ENCODE assay signal across 19 cellular contexts in the genomic region with DNA sequence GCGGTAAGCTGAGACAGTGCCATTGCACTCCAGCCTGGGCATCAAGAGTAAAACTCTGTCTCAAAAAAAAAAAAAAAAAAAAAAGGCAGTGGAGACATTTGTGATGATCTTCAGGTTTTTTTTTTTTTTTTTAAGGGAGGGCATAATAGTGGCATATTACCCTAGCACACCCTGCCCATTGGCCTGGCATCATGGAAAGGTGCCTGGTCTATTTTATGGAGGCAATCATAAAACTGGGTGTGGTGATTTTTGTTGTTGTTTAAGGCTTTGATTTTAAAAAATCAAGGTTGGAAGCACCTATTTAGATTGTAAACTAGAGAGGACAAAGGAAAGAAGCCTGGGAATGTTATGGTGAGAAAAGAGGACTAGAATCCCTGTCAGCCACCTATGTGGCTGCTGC. TPM values are rescaled to one million over a fixed set of nuclear protein-coding genes. Genes with fewer than 3 reads are reported as not detected.
DNase-seq lines count a peak whose midpoint lies in the region; ATAC-seq and TF ChIP-seq lines count a peak whose summit lies in the region.
"Had no signal": no experiment of that assay in that cellular context is flagged by ENCODE, and none has a peak within 500 bp of the region (broad histone marks: within the 10 kb centered on the region; RNA-seq: fewer than 3 reads in every experiment).

No MANE protein-coding gene starts in this region.

- TF ChIP-seq POLR2A in ovary (IDR thresholded peaks at IDR 0.05), result no peak

- H3K9me3 Mint-ChIP-seq in activated T-helper 17 cell treated with anti-CD3 and anti-CD28 coated beads, Interleukin-2, amount 50 U/mL, for 72 hours, result no peaks in the 10 kb centered on the region
- H3K9me3 Mint-ChIP-seq in stimulated activated memory B cell treated with anti-CD40 and anti-IgM and Interleukin-4, amounts not matched to agents 10 μg/mL and 1 μg/mL and 100 μg/mL, for 72 hours, result no peaks in the 10 kb centered on the region
- H3K9me3 Mint-ChIP-seq: activated T-helper 1 cell treated with anti-CD3 and anti-CD28 coated beads, Interleukin-12 subunit alpha, Interleukin-12 subunit beta, Interleukin-2, Interleukin-4 antibody, amounts not matched to agents 30 ng/mL and 10 ng/mL and 1 ng/mL, durations not matched to agents 14 hours and 24 hours and 36 hours; stimulated activated naive B cell treated with anti-CD40 and anti-IgM and Interleukin-4, amounts not matched to agents 10 μg/mL and 1 μg/mL and 100 μg/mL, for 72 hours; T-helper 1 cell treated with Interleukin-12 subunit alpha and Interleukin-12 subunit beta and Interleukin-4 antibody, amounts not matched to agents 30 μg/mL and 1 μg/mL, for 36 hours had no signal

- H3K14ac ChIP-seq in neuronal stem cell (ENCODE audit: low read length), result no peak overlapping the region

- no peaks in the 10 kb centered on the region for H3K9me3 ChIP-seq in HUES6 (ENCODE audit: control insufficient read depth, insufficient read depth, low read depth, low read length)
- no peaks in the 10 kb centered on the region for H3K9me3 ChIP-seq in lower lobe of right lung
- no peaks in the 10 kb centered on the region for H3K9me3 ChIP-seq in ovary
- no peaks in the 10 kb centered on the region for H3K9me3 ChIP-seq in neuronal stem cell (replicated peaks in 1 of 2; ENCODE audit: control insufficient read depth in 2 of 2, insufficient read depth in 1 of 2, low read depth in 1 of 2, low read length in 2 of 2)
- H3K9me3 ChIP-seq: Caco-2, Peyer's patch, right atrium auricular region had no signal

- no peak overlapping the region for H2AK5ac ChIP-seq in neuronal stem cell (ENCODE audit: low read depth, low read length)

- no peak overlapping the region for H3K4ac ChIP-seq in neuronal stem cell (ENCODE audit: low read length)

- no peak overlapping the region for H3K18ac ChIP-seq in neuronal stem cell (ENCODE audit: low read length)

- intact Hi-C loops in lower lobe of right lung (cut with DNase I), result no loop called here
- intact Hi-C loops in ovary (cut with DNase I), result no loop called here

- H3K4me3 Mint-ChIP-seq in activated T-helper 17 cell treated with anti-CD3 and anti-CD28 coated beads, Interleukin-2, amount 50 U/mL, for 72 hours, result peak overlapping the region; percentile 12
- no peak overlapping the region for H3K4me3 Mint-ChIP-seq in stimulated activated memory B cell treated with anti-CD40 and anti-IgM and Interleukin-4, amounts not matched to agents 10 μg/mL and 1 μg/mL and 100 μg/mL, for 72 hours
- H3K4me3 Mint-ChIP-seq: T-helper 1 cell treated with Interleukin-12 subunit alpha and Interleukin-12 subunit beta and Interleukin-4 antibody, amounts not matched to agents 30 μg/mL and 1 μg/mL, for 36 hours had no signal

- peaks cover 54% of the 10 kb centered on the region for H3K4me1 ChIP-seq in HUES6 (ENCODE audit: control insufficient read depth, insufficient read depth, low read length)
- H3K4me1 ChIP-seq in lower lobe of right lung, result peaks cover 94% of the 10 kb centered on the region
- peaks cover 10% of the 10 kb centered on the region for H3K4me1 ChIP-seq in ovary (ENCODE audit: insufficient read depth)
- H3K4me1 ChIP-seq in neuronal stem cell (ENCODE audit: control insufficient read depth in 2 of 2, insufficient read depth in 1 of 2, low read depth in 1 of 2, low read length in 2 of 2), result peaks cover 0 to 1% of the 10 kb centered on the region in 2 donors

- H3K4me2 ChIP-seq in neuronal stem cell (ENCODE audit: insufficient read depth, low read length, poor library complexity, severe bottlenecking), result no peak overlapping the region

- H3K27ac Mint-ChIP-seq in activated T-helper 17 cell treated with anti-CD3 and anti-CD28 coated beads, Interleukin-2, amount 50 U/mL, for 72 hours, result peak overlapping the region; percentile 73
- peak overlapping the region; percentile 31 for H3K27ac Mint-ChIP-seq in stimulated activated memory B cell treated with anti-CD40 and anti-IgM and Interleukin-4, amounts not matched to agents 10 μg/mL and 1 μg/mL and 100 μg/mL, for 72 hours
- H3K27ac Mint-ChIP-seq: activated T-helper 1 cell treated with anti-CD3 and anti-CD28 coated beads, Interleukin-12 subunit alpha, Interleukin-12 subunit beta, Interleukin-2, Interleukin-4 antibody, amounts not matched to agents 30 ng/mL and 10 ng/mL and 1 ng/mL, durations not matched to agents 14 hours and 24 hours and 36 hours; T-helper 1 cell treated with Interleukin-12 subunit alpha and Interleukin-12 subunit beta and Interleukin-4 antibody, amounts not matched to agents 30 μg/mL and 1 μg/mL, for 36 hours had no signal

- H3K36me3 ChIP-seq in HUES6 (ENCODE audit: control insufficient read depth, insufficient read depth, low read length) (peaks cover 12% of the 10 kb centered on the region), lower lobe of right lung (peaks cover 42% of the 10 kb centered on the region), ovary (no peaks in the 10 kb centered on the region), neuronal stem cell (replicated peaks in 1 of 2; ENCODE audit: control insufficient read depth in 2 of 2, insufficient read depth in 2 of 2, low read length in 2 of 2) (peaks cover 0 to 36% of the 10 kb centered on the region in 2 donors)

- H2BK15ac ChIP-seq in neuronal stem cell (ENCODE audit: low read length), result no peak overlapping the region

- H3K27me3 ChIP-seq in HUES6 (ENCODE audit: control insufficient read depth, insufficient read depth, low read length) (no peaks in the 10 kb centered on the region), lower lobe of right lung (ENCODE audit: low read depth) (no peaks in the 10 kb centered on the region), ovary (no peaks in the 10 kb centered on the region), neuronal stem cell (ENCODE audit: control insufficient read depth in 3 of 3, insufficient read depth in 3 of 3, low read depth in 1 of 3, low read length in 3 of 3) (no peaks in the 10 kb centered on the region)
- H3K27me3 ChIP-seq: Peyer's patch, right atrium auricular region had no signal

- H3K4me1 Mint-ChIP-seq in activated T-helper 17 cell treated with anti-CD3 and anti-CD28 coated beads, Interleukin-2, amount 50 U/mL, for 72 hours, result peaks cover 50% of the 10 kb centered on the region
- peaks cover 78% of the 10 kb centered on the region for H3K4me1 Mint-ChIP-seq in stimulated activated memory B cell treated with anti-CD40 and anti-IgM and Interleukin-4, amounts not matched to agents 10 μg/mL and 1 μg/mL and 100 μg/mL, for 72 hours

- TF ChIP-seq CTCF in lower lobe of right lung (IDR thresholded peaks at IDR 0.05) (no peak), ovary (IDR thresholded peaks at IDR 0.05) (no peak)

- no peak for TF ChIP-seq EP300 in ovary (IDR thresholded peaks at IDR 0.05)

- H3K27ac ChIP-seq in HUES6 (ENCODE audit: low read depth, low read length), result peak overlapping the region; percentile 40; the same call in 1 of the 2 replicates
- H3K27ac ChIP-seq in lower lobe of right lung, result peak overlapping the region; percentile 4
- no peak overlapping the region for H3K27ac ChIP-seq in ovary
- no peak overlapping the region for H3K27ac ChIP-seq in neuronal stem cell (replicated peaks; ENCODE audit: low read length)

- DNase-seq in lower lobe of right lung (no peak), COLO668 (lab: John Stamatoyannopoulos, UW; ENCODE audit: unreplicated experiment) (no peak), ovary (no peak), neuronal stem cell (ENCODE audit: low spot score) (no peak), NOMO-1 treated with dmso at 0.1 percent for 144 hours (lab: John Stamatoyannopoulos, UW; ENCODE audit: unreplicated experiment) (no peak)
- DNase-seq: activated CD4-positive, alpha-beta T cell treated with anti-CD3 and anti-CD28 coated beads for 48 hours; Caco-2; effector CD4-positive, alpha-beta T cell; GDM1; NCI-H526 treated with DMSO at 0.1 percent for 48 hours; Peyer's patch; stimulated activated CD4-positive, alpha-beta T cell treated with anti-CD3 and anti-CD28 coated beads, Interleukin-4, amount 100 ng/mL, for 4 hours; stimulated activated naive B cell treated with anti-CD40 and anti-IgM and Interleukin-4, amounts not matched to agents 10 μg/mL and 1 μg/mL and 100 μg/mL, for 72 hours had no signal

- H4K8ac ChIP-seq in neuronal stem cell (ENCODE audit: low read depth, low read length), result no peak overlapping the region

- H2BK12ac ChIP-seq in neuronal stem cell (ENCODE audit: low read length), result no peak overlapping the region

- no peak overlapping the region for H2BK5ac ChIP-seq in neuronal stem cell (ENCODE audit: low read length)

- no peak overlapping the region for H2AFZ ChIP-seq in neuronal stem cell (ENCODE audit: low read length)

- peaks cover 72% of the 10 kb centered on the region for H3K36me3 Mint-ChIP-seq in activated T-helper 17 cell treated with anti-CD3 and anti-CD28 coated beads, Interleukin-2, amount 50 U/mL, for 72 hours (ENCODE audit: low read depth)
- peaks cover 58% of the 10 kb centered on the region for H3K36me3 Mint-ChIP-seq in stimulated activated memory B cell treated with anti-CD40 and anti-IgM and Interleukin-4, amounts not matched to agents 10 μg/mL and 1 μg/mL and 100 μg/mL, for 72 hours

- H3K79me1 ChIP-seq in neuronal stem cell (ENCODE audit: low read depth, low read length), result peaks cover 2% of the 10 kb centered on the region

- H3K27me3 Mint-ChIP-seq in activated T-helper 17 cell treated with anti-CD3 and anti-CD28 coated beads, Interleukin-2, amount 50 U/mL, for 72 hours, result no peaks in the 10 kb centered on the region
- H3K27me3 Mint-ChIP-seq in stimulated activated memory B cell treated with anti-CD40 and anti-IgM and Interleukin-4, amounts not matched to agents 10 μg/mL and 1 μg/mL and 100 μg/mL, for 72 hours, result no peaks in the 10 kb centered on the region
- H3K27me3 Mint-ChIP-seq: stimulated activated naive B cell treated with anti-CD40 and anti-IgM and Interleukin-4, amounts not matched to agents 10 μg/mL and 1 μg/mL and 100 μg/mL, for 72 hours had no signal

- no peak overlapping the region for H3K9ac ChIP-seq in HUES6 (ENCODE audit: low read length)
- no peak overlapping the region for H3K9ac ChIP-seq in neuronal stem cell (ENCODE audit: low read depth, low read length, poor library complexity)

- H2BK120ac ChIP-seq in neuronal stem cell (ENCODE audit: low read depth, low read length), result no peak overlapping the region

- no peak overlapping the region for H3K23ac ChIP-seq in neuronal stem cell (ENCODE audit: low read depth, low read length, poor library complexity)

- H3K4me3 ChIP-seq in HUES6 (ENCODE audit: low read depth, low read length) (no peak overlapping the region), lower lobe of right lung (no peak overlapping the region), ovary (no peak overlapping the region), neuronal stem cell (ENCODE audit: low read length in 2 of 2) (no peak overlapping the region)
- H3K4me3 ChIP-seq: Peyer's patch, right atrium auricular region had no signal

- ATAC-seq in activated T-helper 17 cell treated with anti-CD3 and anti-CD28 coated beads, Interleukin-2, amount 50 U/mL, for 72 hours (replicated peaks), result no peak
- no peak for ATAC-seq in lower lobe of right lung
- ATAC-seq in stimulated activated memory B cell treated with anti-CD40 and anti-IgM and Interleukin-4, amounts not matched to agents 10 μg/mL and 1 μg/mL and 100 μg/mL, for 72 hours, result no peak
- ATAC-seq: stimulated activated naive B cell treated with anti-CD40 and anti-IgM and Interleukin-4, amounts not matched to agents 10 μg/mL and 1 μg/mL and 100 μg/mL, for 72 hours had no signal

- no peak overlapping the region for H4K91ac ChIP-seq in neuronal stem cell (ENCODE audit: low read depth, low read length, poor library complexity)

- WGBS in ovary, 3 donors, result 90 to 100% (median 100%) methylated on average over 1 of the region's 1 CpG
- WGBS in neuronal stem cell (ENCODE audit: extremely low coverage in 2 of 2, insufficient read length in 2 of 2, insufficient replicate concordance in 1 of 2), 2 donors, result no CpG with 5 or more reads among the region's 1 CpG

RNA-seq across cellular contexts. Expression of a gene that starts 6.0 kb away (rescaled TPM):
- total RNA-seq in activated T-helper 17 cell treated with anti-CD3 and anti-CD28 coated beads, Interleukin-2, amount 50 U/mL, for 72 hours, result 100 to 1,000 TPM; 224 TPM
- total RNA-seq in lower lobe of right lung (265 TPM), ovary (100 to 1,000 TPM in 4 of 7 donors, 10 to 100 TPM in 3; 96.7 to 172 (median 108) TPM)
- 100 to 1,000 TPM in 1 of 2 donors, 10 to 100 TPM in 1; 68.1 to 173 TPM for polyA plus RNA-seq in ovary
- polyA plus RNA-seq in neuronal stem cell (2013, experiment 1 of 2), result 27.0 TPM
- polyA plus RNA-seq in neuronal stem cell (2013, experiment 2 of 2), result 26.1 TPM

RNA-seq across cellular contexts. Expression of a gene that starts 42.0 kb away (rescaled TPM):
- under 1 TPM; 0.69 to 0.82 TPM for total RNA-seq in activated T-helper 17 cell treated with anti-CD3 and anti-CD28 coated beads, Interleukin-2, amount 50 U/mL, for 72 hours
- 5.5 TPM for total RNA-seq in lower lobe of right lung
- 1 to 10 TPM in 6 of 7 donors, under 1 TPM in 1; 0.83 to 4.3 (median 2.4) TPM for total RNA-seq in ovary
- 1 to 10 TPM; 1.0 to 4.1 TPM for polyA plus RNA-seq in ovary
- 2.5 TPM for polyA plus RNA-seq in neuronal stem cell (2013, experiment 1 of 2)
- polyA plus RNA-seq in neuronal stem cell (2013, experiment 2 of 2), result 2.8 TPM

Comparison
In these comparisons a context has a peak if more than half of its experiments do, and no peak if none do; other contexts are left out.
1. H3K27ac ChIP-seq: peak in HUES6 (single experiment) and lower lobe of right lung (single experiment); none in ovary (0 of 2) and neuronal stem cell (single experiment).